Comparison of ENCODE assay signal across 24 cellular contexts in the genomic region with DNA sequence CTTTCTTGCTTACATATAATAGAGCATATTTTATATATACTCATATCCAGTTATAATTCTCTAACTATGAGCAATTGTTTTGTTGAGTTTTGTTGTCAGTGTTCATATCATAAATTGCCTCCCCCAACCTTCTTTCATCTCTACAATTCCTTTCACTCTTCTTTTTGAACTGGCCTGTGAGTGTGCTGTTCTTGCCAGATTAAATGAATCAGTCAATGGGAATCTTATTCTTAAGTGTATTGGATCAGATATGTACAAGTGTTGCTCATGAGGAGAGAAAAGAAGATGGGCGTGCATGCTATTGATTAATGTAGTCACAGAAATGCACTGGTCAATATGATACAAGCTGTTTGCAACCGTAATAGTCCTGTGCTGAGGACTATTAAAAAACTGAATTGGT.
"Had no signal": no experiment of that assay in that cellular context is flagged by ENCODE, and none has a peak within 500 bp of the region (broad histone marks: within the 10 kb centered on the region; RNA-seq: fewer than 3 reads in every experiment).

No MANE protein-coding gene starts in this region.

- H3K27ac ChIP-seq: body of pancreas, VCaP had no signal

- ATAC-seq: activated CD4-positive, alpha-beta T cell treated with anti-CD3 and anti-CD28 coated beads for 36 hours; activated T-helper 17 cell treated with anti-CD3 and anti-CD28 coated beads, Interleukin-2, amount 50 U/mL, for 72 hours; body of pancreas had no signal

- H3K4me3 ChIP-seq: body of pancreas had no signal

- FAIRE-seq: RCC 7860 had no signal

- H3K27me3 ChIP-seq: body of pancreas had no signal

- H3K9me3 ChIP-seq: body of pancreas had no signal

- H3K4me1 ChIP-seq: body of pancreas had no signal

- DNase-seq: activated CD4-positive, alpha-beta memory T cell treated with anti-CD3 and anti-CD28 coated beads, Interleukin-2, amount 10 ng/mL, durations not matched to agents 7 days and 5 days; activated CD4-positive, alpha-beta T cell treated with anti-CD3 and anti-CD28 coated beads for 36 hours; activated CD4-positive, alpha-beta T cell treated with anti-CD3 and anti-CD28 coated beads, Interleukin-2, amount 50 U/mL, for 1 hour; activated CD4-positive, CD25-positive, alpha-beta regulatory T cell; activated gamma-delta T cell; activated naive CD4-positive, alpha-beta T cell treated with anti-CD3 and anti-CD28 coated beads for 36 hours; activated T-cell treated with anti-CD3 and anti-CD28 coated beads for 4 hours; activated T-cell treated with anti-CD3 and anti-CD28 coated beads, Interleukin-2, amount 50 U/mL, for 48 hours; anterior cingulate cortex; body of pancreas; central memory CD4-positive, alpha-beta T cell; Karpas-422; MM.1S; NCI-H1105; NCI-H1436; NCI-H187; NCI-H2081; NCI-H446; NCI-H524; SIG-M5; T-helper 1 cell had no signal
